Comparison of ENCODE assay signal across 18 cellular contexts in the genomic region with DNA sequence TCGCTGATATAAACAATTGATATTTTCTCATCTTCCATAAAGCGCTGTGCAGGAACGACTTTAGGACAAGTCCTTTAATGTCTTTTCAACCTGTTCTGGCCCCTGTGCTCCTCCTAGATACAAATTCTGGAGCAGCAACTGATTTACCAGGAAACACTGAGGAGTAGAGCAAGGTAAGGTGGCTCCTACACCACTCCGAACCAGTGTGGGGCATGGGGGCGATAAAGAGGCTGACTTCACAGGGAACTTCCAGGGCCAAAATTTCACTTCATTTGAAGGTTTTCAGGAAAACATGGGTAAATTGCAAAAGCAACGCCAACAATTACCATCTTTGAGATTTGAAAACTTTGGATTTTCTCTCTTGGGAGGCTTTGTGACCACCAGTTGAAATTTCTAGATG.
"Had no signal": no experiment of that assay in that cellular context is flagged by ENCODE, and none has a peak within 500 bp of the region (broad histone marks: within the 10 kb centered on the region; RNA-seq: fewer than 3 reads in every experiment).

No MANE protein-coding gene starts in this region.

- DNase-seq: activated CD4-positive, alpha-beta T cell treated with anti-CD3 and anti-CD28 coated beads, Interleukin-2, amount 10 ng/mL, durations not matched to agents 24 days and 14 days; activated CD8-positive, alpha-beta memory T cell treated with anti-CD3 and anti-CD28 coated beads, Interleukin-2, amount 50 U/mL, for 4 hours; activated CD8-positive, alpha-beta T cell treated with anti-CD3 and anti-CD28 coated beads, Interleukin-2, amount 10 ng/mL, durations not matched to agents 7 days and 5 days; activated naive CD8-positive, alpha-beta T cell treated with anti-CD3 and anti-CD28 coated beads for 36 hours; activated T-cell treated with anti-CD3 and anti-CD28 coated beads, Interleukin-2, amount 50 U/mL, for 72 hours; amygdala; body of pancreas; caudate nucleus; colonic mucosa; kidney glomerular epithelial cell; right cardiac atrium; stimulated activated CD4-positive, alpha-beta T cell treated with anti-CD3 and anti-CD28 coated beads, Interleukin-4, amount 100 ng/mL, for 24 hours; stimulated activated naive CD8-positive, alpha-beta T cell treated with anti-CD3 and anti-CD28 coated beads, Interleukin-15, Interleukin-2, amounts not matched to agents 100 U/mL and 50 U/mL, for 24 hours; transverse colon had no signal

- H3K27ac ChIP-seq: body of pancreas, colonic mucosa, esophagus muscularis mucosa, hepatocyte, transverse colon had no signal

- H3K27me3 Mint-ChIP-seq: activated CD4-positive, alpha-beta T cell treated with anti-CD3 and anti-CD28 coated beads, Interleukin-2, amount 10 ng/mL, durations not matched to agents 24 days and 14 days; activated naive CD8-positive, alpha-beta T cell treated with anti-CD3 and anti-CD28 coated beads for 36 hours; progenitor cell of endocrine pancreas had no signal

- H3K4me3 Mint-ChIP-seq: activated CD4-positive, alpha-beta T cell treated with anti-CD3 and anti-CD28 coated beads, Interleukin-2, amount 10 ng/mL, durations not matched to agents 24 days and 14 days; activated CD8-positive, alpha-beta T cell treated with anti-CD3 and anti-CD28 coated beads, Interleukin-2, amount 10 ng/mL, durations not matched to agents 7 days and 5 days; activated naive CD8-positive, alpha-beta T cell treated with anti-CD3 and anti-CD28 coated beads for 36 hours; activated T-cell treated with anti-CD3 and anti-CD28 coated beads, Interleukin-2, amount 50 U/mL, for 72 hours had no signal

- H3K9me3 ChIP-seq: body of pancreas, colonic mucosa, esophagus muscularis mucosa, transverse colon had no signal

- H3K9me3 Mint-ChIP-seq: activated CD4-positive, alpha-beta T cell treated with anti-CD3 and anti-CD28 coated beads, Interleukin-2, amount 10 ng/mL, durations not matched to agents 24 days and 14 days had no signal

- H3K36me3 ChIP-seq: colonic mucosa, esophagus muscularis mucosa, transverse colon had no signal

- H3K4me1 ChIP-seq: colonic mucosa had no signal

- H3K4me2 ChIP-seq: hepatocyte had no signal

- H3K27me3 ChIP-seq: body of pancreas, colonic mucosa, esophagus muscularis mucosa, hepatocyte, transverse colon had no signal

- H3K27ac Mint-ChIP-seq: activated CD4-positive, alpha-beta T cell treated with anti-CD3 and anti-CD28 coated beads, Interleukin-2, amount 10 ng/mL, durations not matched to agents 24 days and 14 days; activated CD8-positive, alpha-beta T cell treated with anti-CD3 and anti-CD28 coated beads, Interleukin-2, amount 10 ng/mL, durations not matched to agents 7 days and 5 days; activated naive CD8-positive, alpha-beta T cell treated with anti-CD3 and anti-CD28 coated beads for 36 hours; activated T-cell treated with anti-CD3 and anti-CD28 coated beads, Interleukin-2, amount 50 U/mL, for 72 hours; progenitor cell of endocrine pancreas had no signal

- H2AFZ ChIP-seq: hepatocyte had no signal

- H3K79me2 ChIP-seq: hepatocyte had no signal

- ATAC-seq: activated CD8-positive, alpha-beta T cell treated with anti-CD3 and anti-CD28 coated beads, Interleukin-2, amount 10 ng/mL, durations not matched to agents 7 days and 5 days; activated T-cell treated with anti-CD3 and anti-CD28 coated beads, Interleukin-2, amount 50 U/mL, for 72 hours; body of pancreas; right cardiac atrium; stimulated activated naive CD8-positive, alpha-beta T cell treated with anti-CD3 and anti-CD28 coated beads, Interleukin-15, Interleukin-2, amounts not matched to agents 100 U/mL and 50 U/mL, for 24 hours had no signal

- H3K4me3 ChIP-seq: body of pancreas, colonic mucosa, esophagus muscularis mucosa, hepatocyte, skin epidermis, transverse colon had no signal
